In the genomic region with DNA sequence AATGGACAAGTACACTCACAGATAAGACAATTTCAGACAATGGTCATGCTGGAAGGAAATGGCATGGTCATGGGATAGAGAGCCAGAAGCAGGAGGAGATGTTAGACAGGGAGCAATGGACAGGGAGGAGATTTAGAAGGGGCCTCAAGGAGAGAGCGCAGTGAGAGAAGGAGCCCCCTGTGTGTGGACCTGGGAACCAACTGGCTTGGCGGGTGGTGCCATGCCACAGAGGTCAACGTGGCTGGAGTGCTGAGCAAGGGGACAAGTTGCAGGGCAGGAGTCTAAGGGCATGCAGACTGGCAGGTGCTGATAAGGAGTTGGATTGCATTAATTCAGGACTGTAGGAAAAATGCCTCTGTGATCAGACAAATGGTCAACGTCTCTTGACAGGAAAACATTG, we compare ENCODE assay signal across 2 cellular contexts.
TF ChIP-seq lines count a peak whose summit lies in the region.

No MANE protein-coding gene starts in this region.

TF ChIP-seq in H1, 55 proteins besides CTCF, POLR2A, EP300 and RAD21:
- TF ChIP-seq EZH2 (IDR thresholded peaks at IDR 0.05; ENCODE audit: low read depth, low read length, severe bottlenecking) (no peak), CBX5 (IDR thresholded peaks at IDR 0.05; ENCODE audit: low read depth, low read length) (no peak), RFX5 (IDR thresholded peaks at IDR 0.05; ENCODE audit: borderline replicate concordance, low read depth, low read length) (no peak), HDAC2 (IDR thresholded peaks at IDR 0.05; ENCODE audit: borderline replicate concordance in 1 of 2, low read depth in 2 of 2, low read length in 2 of 2) (no peak), KDM5A (IDR thresholded peaks at IDR 0.05; ENCODE audit: low read length) (no peak), NRF1 (IDR thresholded peaks at IDR 0.05; ENCODE audit: low read depth, low read length) (no peak), KDM4A (IDR thresholded peaks at IDR 0.05; ENCODE audit: low read depth, low read length, severe bottlenecking) (no peak), SRF (IDR thresholded peaks at IDR 0.05; ENCODE audit: low read depth, low read length) (no peak), SIRT6 (IDR thresholded peaks at IDR 0.05; ENCODE audit: low read length) (no peak), EGR1 (IDR thresholded peaks at IDR 0.05; ENCODE audit: borderline replicate concordance, low read depth, low read length) (no peak), CREB1 (IDR thresholded peaks at IDR 0.05) (no peak)
- TF ChIP-seq, protein P1, sequence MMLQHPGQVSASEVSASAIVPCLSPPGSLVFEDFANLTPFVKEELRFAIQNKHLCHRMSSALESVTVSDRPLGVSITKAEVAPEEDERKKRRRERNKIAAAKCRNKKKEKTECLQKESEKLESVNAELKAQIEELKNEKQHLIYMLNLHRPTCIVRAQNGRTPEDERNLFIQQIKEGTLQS (IDR thresholded peaks at IDR 0.05; ENCODE audit: insufficient read depth, low read depth, low read length): no peak
- TF ChIP-seq, protein P2, sequence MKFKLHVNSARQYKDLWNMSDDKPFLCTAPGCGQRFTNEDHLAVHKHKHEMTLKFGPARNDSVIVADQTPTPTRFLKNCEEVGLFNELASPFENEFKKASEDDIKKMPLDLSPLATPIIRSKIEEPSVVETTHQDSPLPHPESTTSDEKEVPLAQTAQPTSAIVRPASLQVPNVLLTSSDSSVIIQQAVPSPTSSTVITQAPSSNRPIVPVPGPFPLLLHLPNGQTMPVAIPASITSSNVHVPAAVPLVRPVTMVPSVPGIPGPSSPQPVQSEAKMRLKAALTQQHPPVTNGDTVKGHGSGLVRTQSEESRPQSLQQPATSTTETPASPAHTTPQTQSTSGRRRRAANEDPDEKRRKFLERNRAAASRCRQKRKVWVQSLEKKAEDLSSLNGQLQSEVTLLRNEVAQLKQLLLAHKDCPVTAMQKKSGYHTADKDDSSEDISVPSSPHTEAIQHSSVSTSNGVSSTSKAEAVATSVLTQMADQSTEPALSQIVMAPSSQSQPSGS (IDR thresholded peaks at IDR 0.05; ENCODE audit: low read length): no peak
- TF ChIP-seq, protein P3, sequence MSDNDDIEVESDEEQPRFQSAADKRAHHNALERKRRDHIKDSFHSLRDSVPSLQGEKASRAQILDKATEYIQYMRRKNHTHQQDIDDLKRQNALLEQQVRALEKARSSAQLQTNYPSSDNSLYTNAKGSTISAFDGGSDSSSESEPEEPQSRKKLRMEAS (IDR thresholded peaks at IDR 0.05): no peak
TF ChIP-seq in H1: peak in this region for 0.

TF ChIP-seq in HepG2, 621 proteins besides CTCF, POLR2A, EP300 and RAD21:
- TF ChIP-seq CREB1 (IDR thresholded peaks at IDR 0.05) (peak; percentile 25; the same call in 1 of the 2 replicates), CREB1 (CRISPR knock-in tag; IDR thresholded peaks at IDR 0.05) (no peak), PLRG1 (conservative IDR thresholded peaks at IDR 0.05) (no peak), PHF20 (CRISPR knock-in tag; IDR thresholded peaks at IDR 0.05) (no peak), ZNF432 (CRISPR knock-in tag; IDR thresholded peaks at IDR 0.05; ENCODE audit: borderline replicate concordance) (no peak)
- TF ChIP-seq, protein P4, sequence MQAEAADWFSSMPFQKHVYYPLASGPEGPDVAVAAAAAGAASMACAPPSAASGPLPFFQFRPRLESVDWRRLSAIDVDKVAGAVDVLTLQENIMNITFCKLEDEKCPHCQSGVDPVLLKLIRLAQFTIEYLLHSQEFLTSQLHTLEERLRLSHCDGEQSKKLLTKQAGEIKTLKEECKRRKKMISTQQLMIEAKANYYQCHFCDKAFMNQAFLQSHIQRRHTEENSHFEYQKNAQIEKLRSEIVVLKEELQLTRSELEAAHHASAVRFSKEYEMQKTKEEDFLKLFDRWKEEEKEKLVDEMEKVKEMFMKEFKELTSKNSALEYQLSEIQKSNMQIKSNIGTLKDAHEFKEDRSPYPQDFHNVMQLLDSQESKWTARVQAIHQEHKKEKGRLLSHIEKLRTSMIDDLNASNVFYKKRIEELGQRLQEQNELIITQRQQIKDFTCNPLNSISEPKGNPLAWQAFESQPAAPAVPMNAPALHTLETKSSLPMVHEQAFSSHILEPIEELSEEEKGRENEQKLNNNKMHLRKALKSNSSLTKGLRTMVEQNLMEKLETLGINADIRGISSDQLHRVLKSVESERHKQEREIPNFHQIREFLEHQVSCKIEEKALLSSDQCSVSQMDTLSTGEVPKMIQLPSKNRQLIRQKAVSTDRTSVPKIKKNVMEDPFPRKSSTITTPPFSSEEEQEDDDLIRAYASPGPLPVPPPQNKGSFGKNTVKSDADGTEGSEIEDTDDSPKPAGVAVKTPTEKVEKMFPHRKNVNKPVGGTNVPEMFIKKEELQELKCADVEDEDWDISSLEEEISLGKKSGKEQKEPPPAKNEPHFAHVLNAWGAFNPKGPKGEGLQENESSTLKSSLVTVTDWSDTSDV (CRISPR knock-in tag; IDR thresholded peaks at IDR 0.05): no peak
- TF ChIP-seq, protein P5, sequence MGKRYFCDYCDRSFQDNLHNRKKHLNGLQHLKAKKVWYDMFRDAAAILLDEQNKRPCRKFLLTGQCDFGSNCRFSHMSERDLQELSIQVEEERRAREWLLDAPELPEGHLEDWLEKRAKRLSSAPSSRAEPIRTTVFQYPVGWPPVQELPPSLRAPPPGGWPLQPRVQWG (CRISPR knock-in tag; IDR thresholded peaks at IDR 0.05; ENCODE audit: borderline replicate concordance, low read depth): no peak
